In the genomic region with DNA sequence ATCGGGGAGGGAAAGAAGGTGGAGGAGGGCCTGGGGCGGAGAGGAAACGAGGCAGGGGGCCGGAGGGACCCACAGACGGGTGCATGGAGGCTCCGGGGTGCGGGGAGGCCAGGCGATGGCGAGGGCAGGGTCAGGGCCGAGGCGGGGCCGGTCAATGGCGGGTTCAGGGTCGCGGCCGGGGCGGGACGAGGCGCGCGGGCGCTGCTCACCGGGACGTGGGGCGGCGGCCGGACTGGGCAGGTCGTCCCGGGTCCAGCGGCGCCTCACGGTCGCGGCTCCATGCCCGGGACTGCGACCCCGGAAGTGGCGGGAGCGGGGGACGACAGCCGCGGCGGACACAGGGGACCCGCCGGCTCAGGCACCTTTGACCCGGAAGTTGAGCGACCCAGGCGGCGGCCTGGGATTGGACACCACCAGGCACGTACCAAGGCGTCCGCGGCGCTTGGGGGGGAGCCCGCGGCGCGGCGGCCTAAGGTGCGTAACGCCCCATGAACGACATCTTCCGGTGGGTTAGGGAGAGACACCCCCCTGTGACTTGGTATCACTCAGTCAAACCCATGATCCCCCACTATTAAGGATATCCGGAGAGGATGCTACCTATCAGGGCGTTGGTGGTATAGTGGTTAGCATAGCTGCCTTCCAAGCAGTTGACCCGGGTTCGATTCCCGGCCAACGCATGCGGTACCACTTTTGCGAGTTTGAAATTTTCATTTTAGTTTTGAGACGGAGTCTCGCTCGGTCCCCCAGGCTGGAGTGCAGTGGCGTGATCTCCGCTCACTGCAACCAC, we compare ENCODE assay signal across 8 cellular contexts. TPM values are rescaled to one million over a fixed set of nuclear protein-coding genes. Genes with fewer than 3 reads are reported as not detected.
DNase-seq lines count a peak whose midpoint lies in the region; ATAC-seq, FAIRE-seq and TF ChIP-seq lines count a peak whose summit lies in the region.

A gene (minus strand): TSS at position 378 of the 787 bp plus-strand sequence. CDS start 3,936 bp downstream, outside the sequence.

- no peak within 1 kb of the TSS for H3K4ac ChIP-seq in H1 (replicated peaks; ENCODE audit: insufficient read length, low read depth, low read length)

- H3K79me2 ChIP-seq in H1 (ENCODE audit: control insufficient read depth in 1 of 2, insufficient read depth in 2 of 2, low read length in 2 of 2), result peaks cover 8 to 24% of the 10 kb centered on the region in 2 experiments; a peak in 3 of 4 replicates

- H2AK5ac ChIP-seq in H1 (ENCODE audit: low read depth, low read length), result no peak within 1 kb of the TSS

- H3K18ac ChIP-seq in H1 (ENCODE audit: extremely low read depth, low read length), result peak within 1 kb of the TSS; percentile 19; the same call in 1 of the 2 replicates

- peak within 1 kb of the TSS; percentile 56; the same call in 1 of the 2 replicates for H3K27ac ChIP-seq in H1 (ENCODE audit: low read depth, low read length)

- peaks cover 27% of the 10 kb centered on the region for H3K4me1 Mint-ChIP-seq in memory B cell

- POLR2A ChIA-PET in H1 (lab: Charles Lee; ENCODE audit: partially characterized antibody), result interaction anchor here (1.1 to 2.0 kb wide), 3 partner anchors 45 to 314 kb away, joined by 3 to 9 read pairs (median 8); a partner anchor contains a TSS

- FAIRE-seq in HTR-8/SVneo (lab: Jason Lieb, UNC), result peak; percentile 64
- FAIRE-seq in H1 (lab: Jason Lieb, UNC), result peak; percentile 78

- H3K79me1 ChIP-seq in H1 (ENCODE audit: low read depth, low read length), result peaks cover 14% of the 10 kb centered on the region; the same call in 1 of the 2 replicates

- H3K36me3 ChIP-seq in H1 (ENCODE audit: control insufficient read depth in 2 of 4, insufficient read depth in 4 of 4, low read length in 3 of 4), result peaks cover 0 to 4% (median 3%) of the 10 kb centered on the region in 4 experiments; a peak in 5 of 8 replicates

- H3K9me3 ChIP-seq in H1 (ENCODE audit: insufficient read depth in 2 of 2, low read depth in 1 of 2, low read length in 1 of 2), result no peaks in the 10 kb centered on the region

- H3K14ac ChIP-seq in H1 (ENCODE audit: insufficient read length), result no peak within 1 kb of the TSS

- no peak for TF ChIP-seq RAD21 in H1 (IDR thresholded peaks at IDR 0.05 in 1 of 2, conservative IDR thresholded peaks at IDR 0.05 in 1 of 2; ENCODE audit: low read depth in 2 of 2, low read length in 2 of 2)

- peak in 1 of 2 experiments; percentile 71; a peak in 2 of 3 replicates for TF ChIP-seq POLR2A in H1 (IDR thresholded peaks at IDR 0.05; ENCODE audit: control extremely low read depth in 1 of 2, low read depth in 2 of 2, low read length in 2 of 2)

- peak within 1 kb of the TSS; percentile 100 for H3K4me3 Mint-ChIP-seq in memory B cell

- peak within 1 kb of the TSS; percentile 43 for H3K56ac ChIP-seq in H1 (replicated peaks; ENCODE audit: insufficient read length, low read depth, low read length)

- H2BK12ac ChIP-seq in H1 (ENCODE audit: low read depth, low read length), result no peak within 1 kb of the TSS

- H3K27me3 Mint-ChIP-seq in memory B cell, result no peaks in the 10 kb centered on the region

- H3K4me1 ChIP-seq in H1 (replicated peaks in 1 of 4; ENCODE audit: control insufficient read depth in 3 of 4, insufficient read depth in 4 of 4, low read length in 3 of 4), result peaks cover 0 to 5% (median 4%) of the 10 kb centered on the region in 4 experiments; a peak in 4 of 7 replicates

- H4K91ac ChIP-seq in H1 (replicated peaks; ENCODE audit: insufficient read length, low read length), result peak within 1 kb of the TSS; percentile 77

- H3K27ac Mint-ChIP-seq in memory B cell, result peak within 1 kb of the TSS; percentile 100

- no peak within 1 kb of the TSS for H2BK20ac ChIP-seq in H1 (ENCODE audit: low read length)

- TF ChIP-seq CTCF in H1 (IDR thresholded peaks at IDR 0.05; ENCODE audit: control extremely low read depth in 1 of 3, insufficient read depth in 1 of 3, low read depth in 1 of 3, low read length in 3 of 3), result peak in 1 of 3 experiments; percentile 13; a peak in 1 of 4 replicates

- H2BK120ac ChIP-seq in H1 (replicated peaks; ENCODE audit: low read depth, low read length), result no peak within 1 kb of the TSS

- H2BK15ac ChIP-seq in H1 (ENCODE audit: low read length), result no peak within 1 kb of the TSS

- H3K4me2 ChIP-seq in H1 (ENCODE audit: insufficient read depth in 1 of 2, low read depth in 2 of 2, low read length in 2 of 2), result peak within 1 kb of the TSS; percentile 73 to 93

- H4K8ac ChIP-seq in H1 (ENCODE audit: extremely low read depth, insufficient read depth, low read length), result peak within 1 kb of the TSS; percentile 96

- peak within 1 kb of the TSS; percentile 52 for H4K5ac ChIP-seq in H1 (ENCODE audit: insufficient read length, low read depth, low read length)

- peak within 1 kb of the TSS; percentile 86 to 95 (median 90) for H3K4me3 ChIP-seq in H1 (ENCODE audit: extremely low read depth in 1 of 4, insufficient read depth in 2 of 4, low read depth in 3 of 4, low read length in 4 of 4)

- peaks cover 8% of the 10 kb centered on the region for H3K23me2 ChIP-seq in H1 (ENCODE audit: low read depth, low read length)

- H3K23ac ChIP-seq in H1 (ENCODE audit: insufficient read length), result no peak within 1 kb of the TSS

- peaks cover 3 to 18% of the 10 kb centered on the region in 2 experiments for H4K20me1 ChIP-seq in H1 (replicated peaks in 1 of 2; ENCODE audit: control insufficient read depth in 1 of 2, insufficient read depth in 2 of 2, low read length in 2 of 2)

- 1% methylated on average over 56 of the region's 76 CpGs; no CpG with 5 or more reads in 1 of the 2 experiments for WGBS in H1 (ENCODE audit: extremely low coverage in 1 of 2, insufficient coverage in 1 of 2, insufficient read length in 1 of 2, insufficient replicate concordance in 2 of 2, low coverage in 1 of 2, low lambda C conversion rate in 2 of 2, missing lambda C conversion rate in 1 of 2), 2 experiments

- H3K36me3 Mint-ChIP-seq in memory B cell, result peaks cover 8% of the 10 kb centered on the region

- CTCF ChIA-PET in H1 (lab: Charles Lee; ENCODE audit: partially characterized antibody), result interaction anchor here (1.0 to 19.1 kb wide), 8 partner anchors 10 to 145 kb away, joined by 3 to 212 read pairs (median 4); a partner anchor contains a TSS

- no peak within 1 kb of the TSS for H2BK5ac ChIP-seq in H1 (ENCODE audit: low read depth, low read length)

- no peaks in the 10 kb centered on the region for H3K9me3 Mint-ChIP-seq in memory B cell

- H3K27me3 ChIP-seq in H1 (replicated peaks in 1 of 4; ENCODE audit: control insufficient read depth in 3 of 4, extremely low read depth in 1 of 4, insufficient read depth in 3 of 4, low read length in 3 of 4), result no peaks in the 10 kb centered on the region

- DNase-seq in COR-L47 (lab: John Stamatoyannopoulos, UW) (peak; percentile 97), HTR-8/SVneo (ENCODE audit: insufficient read length, low spot score) (peak; percentile 99), NOMO-1 treated with dmso at 0.1 percent for 144 hours (lab: John Stamatoyannopoulos, UW; ENCODE audit: unreplicated experiment) (peak; percentile 99), H1 (ENCODE audit: low read depth in 1 of 2, low spot score in 2 of 2) (peak; percentile 98 to 99), memory B cell (ENCODE audit: low spot score in 2 of 2) (peak; percentile 99 to 100)
- DNase-seq in activated CD8-positive, alpha-beta memory T cell treated with anti-CD3 and anti-CD28 coated beads for 48 hours (ENCODE audit: low read depth in 2 of 3, low spot score in 2 of 3), result peak; percentile 95 to 100 (median 99)
- peak; percentile 96 for DNase-seq in stimulated activated CD8-positive, alpha-beta memory T cell treated with anti-CD3 and anti-CD28 coated beads, Interleukin-12 subunit alpha, Interleukin-12 subunit beta, amount 100 ng/mL, for 24 hours (ENCODE audit: extremely low read depth)

- peak in 1 of 2 experiments; percentile 100; a peak in 2 of 3 replicates for TF ChIP-seq EP300 in H1 (IDR thresholded peaks at IDR 0.05; ENCODE audit: borderline replicate concordance in 1 of 2, low read depth in 2 of 2, low read length in 2 of 2)

- H2AFZ ChIP-seq in H1 (ENCODE audit: low read length), result no peak within 1 kb of the TSS

- H3K9ac ChIP-seq in H1 (replicated peaks in 1 of 4; ENCODE audit: extremely low read depth in 1 of 4, low read depth in 3 of 4, low read length in 3 of 4), result peak within 1 kb of the TSS; percentile 72 to 91 (median 78)

- ATAC-seq in GM21367 (IDR thresholded peaks at IDR 0.05; ENCODE audit: unreplicated experiment), result peak; percentile 80
- ATAC-seq in memory B cell (ENCODE audit: low read depth), result peak; percentile 88

TF ChIP-seq in H1, 55 proteins besides CTCF, POLR2A, EP300 and RAD21 (continues in another document):
- 0 out of 4 replicates have a peak, but pooled peaks of 1 of the 2 experiments have one; percentile 82 for TF ChIP-seq HDAC2 (IDR thresholded peaks at IDR 0.05; ENCODE audit: borderline replicate concordance in 1 of 2, low read depth in 2 of 2, low read length in 2 of 2)
- TF ChIP-seq RBBP5 (IDR thresholded peaks at IDR 0.05; ENCODE audit: borderline replicate concordance, low read depth, low read length), result peak; percentile 84; the same call in 1 of the 2 replicates
- TF ChIP-seq RNF2 (IDR thresholded peaks at IDR 0.05; ENCODE audit: borderline replicate concordance, low read depth, low read length, missing control alignments, poor library complexity, severe bottlenecking), result no peak
- TF ChIP-seq ZNF274 (IDR thresholded peaks at IDR 0.05; ENCODE audit: borderline replicate concordance, extremely low read depth, low read length), result no peak
- no peak for TF ChIP-seq CTBP2 (IDR thresholded peaks at IDR 0.05; ENCODE audit: borderline replicate concordance, insufficient read depth, insufficient read length, low read length)
- TF ChIP-seq, protein P1, sequence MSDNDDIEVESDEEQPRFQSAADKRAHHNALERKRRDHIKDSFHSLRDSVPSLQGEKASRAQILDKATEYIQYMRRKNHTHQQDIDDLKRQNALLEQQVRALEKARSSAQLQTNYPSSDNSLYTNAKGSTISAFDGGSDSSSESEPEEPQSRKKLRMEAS (IDR thresholded peaks at IDR 0.05), result peak; percentile 69; the same call in 1 of the 2 replicates
- TF ChIP-seq GTF2F1 (IDR thresholded peaks at IDR 0.05; ENCODE audit: borderline replicate concordance, low read depth, low read length), result no peak
- no peak for TF ChIP-seq NANOG (IDR thresholded peaks at IDR 0.05; ENCODE audit: insufficient read depth, low read depth, low read length, poor library complexity, severe bottlenecking)
- no peak; the same call in 1 of the 2 replicates for TF ChIP-seq SP4 (IDR thresholded peaks at IDR 0.05; ENCODE audit: low read length)
- TF ChIP-seq BACH1 (IDR thresholded peaks at IDR 0.05; ENCODE audit: low read length), result no peak

RNA-seq across cellular contexts. Expression of the gene that starts here (rescaled TPM):
- total RNA-seq in H1 (2021; fragmentation: NEBNext Ultra II Directional; extraction: Animal tissue kit (Norgen Biotek cat#: 25700)), result 40.7 and 46.8 TPM in 2 replicates
- 11.6 and 23.3 TPM in 2 replicates for polyA plus RNA-seq in H1 (2011; rRNA removed)
- polyA plus RNA-seq in H1 (2011; cell fraction: cytosol; rRNA removed), result 8.8 TPM
- polyA plus RNA-seq in H1 (2011; cell fraction: nucleus; rRNA removed), result 14.8 TPM
- 16.8 to 25.1 TPM (median 22.4 TPM) in 4 replicates for polyA plus RNA-seq in H1 (2012, experiment 1 of 2)
- 27.0 TPM for polyA plus RNA-seq in H1 (2012, experiment 2 of 2)
- polyA plus RNA-seq in H1 (2013, experiment 1 of 2), result 26.2 TPM
- polyA plus RNA-seq in H1 (2013, experiment 2 of 2), result 22.8 TPM
- polyA minus RNA-seq in H1 (2011; rRNA and poly(A)+ RNA removed), result 9.5 and 9.9 TPM in 2 replicates
- 18.3 TPM for polyA minus RNA-seq in H1 (2011; cell fraction: cytosol; rRNA and poly(A)+ RNA removed)
- polyA minus RNA-seq in H1 (2011; cell fraction: nucleus; rRNA and poly(A)+ RNA removed), result 33.5 TPM

Comparison
In these comparisons a context has a peak if more than half of its experiments do, and no peak if none do; other contexts are left out.
1. Peak in every context shown above with its lines: DNase-seq, ATAC-seq, H3K4me3 ChIP-seq and H3K27ac ChIP-seq.